8 cellular contexts compared by ENCODE assay signal in the genomic region with DNA sequence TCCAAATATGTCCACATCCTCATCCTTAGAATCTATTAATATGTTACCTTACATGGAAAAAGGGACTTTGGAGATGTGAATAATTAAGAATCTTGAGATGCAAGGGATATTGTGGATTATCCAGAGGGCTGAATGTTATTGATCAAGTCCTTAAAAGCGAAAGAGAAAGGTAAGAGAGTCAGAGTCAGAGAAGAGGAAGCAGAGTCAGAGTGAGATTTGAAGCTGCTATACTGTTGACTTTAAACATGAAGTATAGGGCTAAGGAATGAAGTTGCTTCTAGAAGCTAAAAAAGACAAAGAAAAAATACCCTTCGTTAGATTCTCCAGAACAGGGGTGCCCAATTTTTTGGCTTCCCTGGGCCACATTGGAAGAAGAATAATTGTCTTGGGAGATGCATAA.
"Had no signal": no experiment of that assay in that cellular context is flagged by ENCODE, and none has a peak within 500 bp of the region (broad histone marks: within the 10 kb centered on the region; RNA-seq: fewer than 3 reads in every experiment).

No MANE protein-coding gene starts in this region.

- DNase-seq: GM23248, GOT3, H9, HCEC 1CT, IMR-90, KG1 had no signal

- H2AFZ ChIP-seq: GM23248 had no signal

- ATAC-seq: K562 had no signal

- H3K9ac ChIP-seq: GM23248 had no signal

- H3K4me3 ChIP-seq: GM23248, K562 had no signal

- H3K27ac ChIP-seq: GM23248 had no signal

- FAIRE-seq: HTR-8/SVneo, K562 had no signal
